1 cellular context compared by ENCODE assay signal in genomic region chr5:270340-270739, GRCh38.
TF ChIP-seq lines count a peak whose summit lies in the region.

No MANE protein-coding gene starts in this region.

TF ChIP-seq in liver, 16 proteins besides CTCF, POLR2A, EP300 and RAD21 (continued from another document):
- TF ChIP-seq REST (IDR thresholded peaks at IDR 0.05) (no peak), NR2F2 (IDR thresholded peaks at IDR 0.05) (no peak), JUND (IDR thresholded peaks at IDR 0.05) (no peak), HNF4G (IDR thresholded peaks at IDR 0.05) (no peak)
